In genomic region chr6:118128755-118129154, GRCh38 we compare ENCODE assay signal across 28 cellular contexts.
"Had no signal": no experiment of that assay in that cellular context is flagged by ENCODE, and none has a peak within 500 bp of the region (broad histone marks: within the 10 kb centered on the region; RNA-seq: fewer than 3 reads in every experiment).

No MANE protein-coding gene starts in this region.

- H3K27ac ChIP-seq: colonic mucosa, epithelial cell of prostate, esophagus squamous epithelium, gastrocnemius medialis, heart right ventricle, left lung, lower lobe of right lung had no signal

- H3K9me3 ChIP-seq: colonic mucosa, esophagus squamous epithelium, gastrocnemius medialis, left lung, lower lobe of right lung, mucosa of descending colon had no signal

- DNase-seq: colonic mucosa; cortex of kidney; effector CD8-positive, alpha-beta T cell; effector memory CD8-positive, alpha-beta T cell; endodermal cell; erythroblast; esophagus squamous epithelium; foreskin fibroblast; foreskin melanocyte; gastrocnemius medialis; glutamatergic neuron; head of caudate nucleus; heart right ventricle; hippocampal formation; left cardiac atrium; left lung; left ventricle myocardium superior; lower lobe of right lung; mesenchymal stem cell; mucosa of descending colon; naive B cell had no signal

- H3K27me3 Mint-ChIP-seq: dendritic cell treated with granulocyte-macrophage colony-stimulating factor and Interleukin-4, amounts not matched to agents 40 ng/mL and 50 ng/mL, for 4 days; naive B cell had no signal

- H3K27ac Mint-ChIP-seq: dendritic cell treated with granulocyte-macrophage colony-stimulating factor and Interleukin-4, amounts not matched to agents 40 ng/mL and 50 ng/mL, for 4 days; effector memory CD8-positive, alpha-beta T cell; endodermal cell; mesothelial cell of epicardium; naive B cell had no signal

- H3K36me3 Mint-ChIP-seq: mesothelial cell of epicardium, naive B cell had no signal

- H3K27me3 ChIP-seq: colonic mucosa, esophagus squamous epithelium, gastrocnemius medialis, heart right ventricle, left lung had no signal

- H3K36me3 ChIP-seq: colonic mucosa, esophagus squamous epithelium, gastrocnemius medialis, heart right ventricle, left lung, lower lobe of right lung had no signal

- H3K9me3 Mint-ChIP-seq: dendritic cell treated with granulocyte-macrophage colony-stimulating factor and Interleukin-4, amounts not matched to agents 40 ng/mL and 50 ng/mL, for 4 days; endodermal cell had no signal

- H3K4me1 ChIP-seq: colonic mucosa, gastrocnemius medialis, left lung, lower lobe of right lung had no signal

- FAIRE-seq: endometrium, islet of Langerhans, keratinocyte had no signal

- H3K4me3 Mint-ChIP-seq: dendritic cell treated with granulocyte-macrophage colony-stimulating factor and Interleukin-4, amounts not matched to agents 40 ng/mL and 50 ng/mL, for 4 days; effector memory CD8-positive, alpha-beta T cell; endodermal cell; mesothelial cell of epicardium; naive B cell had no signal

- H3K4me3 ChIP-seq: colonic mucosa, esophagus squamous epithelium, gastrocnemius medialis, heart right ventricle, left lung, lower lobe of right lung, mucosa of descending colon had no signal

- H3K4me1 Mint-ChIP-seq: endodermal cell, naive B cell had no signal

- ATAC-seq: effector memory CD8-positive, alpha-beta T cell; esophagus mucosa; gastrocnemius medialis; heart right ventricle; left cardiac atrium; left lung; left ventricle myocardium superior; lower lobe of right lung; mucosa of descending colon had no signal
